11 cellular contexts compared by ENCODE assay signal in the genomic region with DNA sequence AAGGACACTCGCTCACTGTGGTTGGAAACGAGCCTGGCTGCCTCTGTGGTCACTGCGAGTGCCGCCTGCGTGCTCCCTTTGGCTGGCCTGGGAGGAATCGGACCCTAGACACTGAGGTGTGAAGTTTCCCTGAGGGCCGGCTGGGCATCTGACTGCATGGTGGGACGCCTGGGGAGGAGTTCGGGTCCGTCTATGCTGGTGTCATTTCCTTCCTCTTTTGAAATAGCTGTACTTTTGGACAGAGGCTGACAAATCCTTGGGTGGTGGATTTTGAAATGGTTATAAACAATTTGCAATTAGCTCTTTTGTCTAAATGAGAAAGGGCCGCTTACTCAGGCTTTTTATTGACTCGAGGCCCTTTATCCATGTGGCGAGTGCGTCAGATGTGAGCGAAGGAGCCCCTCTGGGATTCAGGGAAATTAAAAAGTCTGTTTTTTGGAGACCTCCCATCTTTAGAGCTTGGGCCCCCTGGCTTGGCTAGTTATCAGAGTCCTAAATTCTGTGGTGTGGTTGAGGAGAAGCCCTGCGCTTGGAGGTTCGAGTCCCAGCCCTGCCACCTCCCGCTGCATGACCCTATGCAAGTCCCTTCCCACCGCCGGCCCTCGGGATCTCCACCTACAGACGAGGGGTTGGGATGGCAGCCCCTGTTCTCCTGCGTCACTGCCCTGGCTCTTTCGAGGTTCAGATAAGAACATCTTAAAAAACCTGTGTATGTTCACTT.
DNase-seq lines count a peak whose midpoint lies in the region; ATAC-seq and TF ChIP-seq lines count a peak whose summit lies in the region.
"Had no signal": no experiment of that assay in that cellular context is flagged by ENCODE, and none has a peak within 500 bp of the region (broad histone marks: within the 10 kb centered on the region; RNA-seq: fewer than 3 reads in every experiment).

No MANE protein-coding gene starts in this region.

- H3K4me1 Mint-ChIP-seq in activated naive CD8-positive, alpha-beta T cell (ENCODE audit: low read depth): peaks cover 12% of the 10 kb centered on the region
- peaks cover 26% of the 10 kb centered on the region for H3K4me1 Mint-ChIP-seq in activated naive CD8-positive, alpha-beta T cell treated with anti-CD3 and anti-CD28 coated beads, Interleukin-2, amount 50 U/mL, for 24 hours
- peaks cover 37% of the 10 kb centered on the region for H3K4me1 Mint-ChIP-seq in memory B cell
- H3K4me1 Mint-ChIP-seq: activated naive CD4-positive, alpha-beta T cell treated with anti-CD3 and anti-CD28 coated beads, Interleukin-2, amount 10 ng/mL, durations not matched to agents 7 days and 5 days had no signal

- intact Hi-C loops in vagina (cut with DNase I): no loop called here

- no peak for TF ChIP-seq CTCF in vagina (IDR thresholded peaks at IDR 0.05)

- H3K4me1 ChIP-seq in duodenal mucosa (ENCODE audit: control insufficient read depth in 1 of 2, insufficient read depth in 2 of 2, low read length in 2 of 2) (peaks cover 9 to 16% of the 10 kb centered on the region in 2 donors), vagina (peaks cover 47% of the 10 kb centered on the region)

- no peak for DNase-seq in activated naive CD8-positive, alpha-beta T cell treated with anti-CD3 and anti-CD28 coated beads, Interleukin-2, amount 50 U/mL, for 24 hours
- DNase-seq in memory B cell (ENCODE audit: low spot score in 2 of 2) (peak; percentile 22 to 39), vagina (ENCODE audit: extremely low spot score in 2 of 2) (no peak), cerebellar nuclear complex (lab: John Stamatoyannopoulos, UW) (no peak), GM03348 (ENCODE audit: low spot score) (no peak), HEK293T (ENCODE audit: extremely low spot score) (no peak)
- DNase-seq: activated naive CD4-positive, alpha-beta T cell treated with anti-CD3 and anti-CD28 coated beads, Interleukin-2, amount 10 ng/mL, durations not matched to agents 7 days and 5 days; stimulated activated CD4-positive, alpha-beta T cell treated with anti-CD3 and anti-CD28 coated beads, Interleukin-4, amount 100 ng/mL, for 24 hours had no signal

- TF ChIP-seq POLR2A in vagina (IDR thresholded peaks at IDR 0.05): no peak

- no peak overlapping the region for H3K4me3 Mint-ChIP-seq in activated naive CD8-positive, alpha-beta T cell
- no peak overlapping the region for H3K4me3 Mint-ChIP-seq in activated naive CD8-positive, alpha-beta T cell treated with anti-CD3 and anti-CD28 coated beads, Interleukin-2, amount 50 U/mL, for 24 hours
- peak overlapping the region; percentile 59 for H3K4me3 Mint-ChIP-seq in memory B cell
- H3K4me3 Mint-ChIP-seq: activated naive CD4-positive, alpha-beta T cell treated with anti-CD3 and anti-CD28 coated beads, Interleukin-2, amount 10 ng/mL, durations not matched to agents 7 days and 5 days had no signal

- POLR2A ChIA-PET in HEK293T (lab: Yijun Ruan, JAX): no interaction called here

- no peaks in the 10 kb centered on the region for H3K27me3 Mint-ChIP-seq in activated naive CD8-positive, alpha-beta T cell
- H3K27me3 Mint-ChIP-seq in activated naive CD8-positive, alpha-beta T cell treated with anti-CD3 and anti-CD28 coated beads, Interleukin-2, amount 50 U/mL, for 24 hours: peaks cover 1% of the 10 kb centered on the region
- no peaks in the 10 kb centered on the region for H3K27me3 Mint-ChIP-seq in memory B cell
- H3K27me3 Mint-ChIP-seq: activated naive CD4-positive, alpha-beta T cell treated with anti-CD3 and anti-CD28 coated beads, Interleukin-2, amount 10 ng/mL, durations not matched to agents 7 days and 5 days had no signal

- CTCF ChIA-PET in HEK293T (lab: Yijun Ruan, JAX): no interaction called here

- H3K36me3 ChIP-seq in duodenal mucosa (ENCODE audit: control insufficient read depth in 1 of 2, insufficient read depth in 2 of 2, low read length in 2 of 2) (peaks cover 0 to 5% of the 10 kb centered on the region in 2 donors), vagina (no peaks in the 10 kb centered on the region)

- no peaks in the 10 kb centered on the region for H3K9me3 ChIP-seq in duodenal mucosa (ENCODE audit: control insufficient read depth in 1 of 2, low read length in 2 of 2)
- no peaks in the 10 kb centered on the region for H3K9me3 ChIP-seq in vagina

- H3K27ac ChIP-seq in duodenal mucosa (ENCODE audit: low read depth, low read length): peak overlapping the region; percentile 55
- H3K27ac ChIP-seq in vagina: peak overlapping the region; percentile 46

- peaks cover 2% of the 10 kb centered on the region for H3K36me3 Mint-ChIP-seq in activated naive CD8-positive, alpha-beta T cell
- H3K36me3 Mint-ChIP-seq in activated naive CD8-positive, alpha-beta T cell treated with anti-CD3 and anti-CD28 coated beads, Interleukin-2, amount 50 U/mL, for 24 hours (ENCODE audit: low read depth): peaks cover 2% of the 10 kb centered on the region
- peaks cover 14% of the 10 kb centered on the region for H3K36me3 Mint-ChIP-seq in memory B cell

- H3K9ac ChIP-seq in duodenal mucosa (ENCODE audit: low read depth in 1 of 2, low read length in 2 of 2): no peak overlapping the region

- H3K27me3 ChIP-seq in duodenal mucosa (ENCODE audit: control insufficient read depth in 1 of 2, insufficient read depth in 2 of 2, low read length in 2 of 2): no peaks in the 10 kb centered on the region
- H3K27me3 ChIP-seq in vagina: no peaks in the 10 kb centered on the region

- peak overlapping the region; percentile 34 for H3K27ac Mint-ChIP-seq in activated naive CD8-positive, alpha-beta T cell
- no peak overlapping the region for H3K27ac Mint-ChIP-seq in activated naive CD8-positive, alpha-beta T cell treated with anti-CD3 and anti-CD28 coated beads, Interleukin-2, amount 50 U/mL, for 24 hours
- peak overlapping the region; percentile 89 for H3K27ac Mint-ChIP-seq in memory B cell

- no peaks in the 10 kb centered on the region for H3K9me3 Mint-ChIP-seq in activated naive CD8-positive, alpha-beta T cell (ENCODE audit: low read depth)
- H3K9me3 Mint-ChIP-seq in activated naive CD8-positive, alpha-beta T cell treated with anti-CD3 and anti-CD28 coated beads, Interleukin-2, amount 50 U/mL, for 24 hours: no peaks in the 10 kb centered on the region
- no peaks in the 10 kb centered on the region for H3K9me3 Mint-ChIP-seq in memory B cell
- H3K9me3 Mint-ChIP-seq: activated naive CD4-positive, alpha-beta T cell treated with anti-CD3 and anti-CD28 coated beads, Interleukin-2, amount 10 ng/mL, durations not matched to agents 7 days and 5 days had no signal

- ATAC-seq in activated naive CD8-positive, alpha-beta T cell treated with anti-CD3 and anti-CD28 coated beads, Interleukin-2, amount 50 U/mL, for 24 hours: no peak
- peak; percentile 88 for ATAC-seq in memory B cell (ENCODE audit: low read depth)
- ATAC-seq: Panc1 had no signal

- H3K4me3 ChIP-seq in duodenal mucosa (ENCODE audit: low read depth in 1 of 2, low read length in 2 of 2): no peak overlapping the region
- H3K4me3 ChIP-seq in vagina: no peak overlapping the region

TF ChIP-seq in HEK293T, 16 proteins besides CTCF, POLR2A, EP300 and RAD21:
- TF ChIP-seq ARNT (IDR thresholded peaks at IDR 0.05) (no peak), NFRKB (IDR thresholded peaks at IDR 0.05) (no peak), ELF4 (IDR thresholded peaks at IDR 0.05) (no peak), SUZ12 (IDR thresholded peaks at IDR 0.05) (no peak), FOXA1 (IDR thresholded peaks at IDR 0.05) (no peak), TARDBP (IDR thresholded peaks at IDR 0.05) (no peak), ZNF384 (IDR thresholded peaks at IDR 0.05) (no peak), SP1 (IDR thresholded peaks at IDR 0.05) (no peak), CTBP1 (IDR thresholded peaks at IDR 0.05; ENCODE audit: borderline replicate concordance) (no peak), BHLHE40 (IDR thresholded peaks at IDR 0.05; ENCODE audit: borderline replicate concordance) (no peak)
- TF ChIP-seq, protein P1, sequence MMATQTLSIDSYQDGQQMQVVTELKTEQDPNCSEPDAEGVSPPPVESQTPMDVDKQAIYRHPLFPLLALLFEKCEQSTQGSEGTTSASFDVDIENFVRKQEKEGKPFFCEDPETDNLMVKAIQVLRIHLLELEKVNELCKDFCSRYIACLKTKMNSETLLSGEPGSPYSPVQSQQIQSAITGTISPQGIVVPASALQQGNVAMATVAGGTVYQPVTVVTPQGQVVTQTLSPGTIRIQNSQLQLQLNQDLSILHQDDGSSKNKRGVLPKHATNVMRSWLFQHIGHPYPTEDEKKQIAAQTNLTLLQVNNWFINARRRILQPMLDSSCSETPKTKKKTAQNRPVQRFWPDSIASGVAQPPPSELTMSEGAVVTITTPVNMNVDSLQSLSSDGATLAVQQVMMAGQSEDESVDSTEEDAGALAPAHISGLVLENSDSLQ (IDR thresholded peaks at IDR 0.05): no peak

Comparison
In these comparisons a context has a peak if more than half of its experiments do, and no peak if none do; other contexts are left out.
1. DNase-seq: peak in memory B cell (2 of 2); none in activated naive CD8-positive, alpha-beta T cell treated with anti-CD3 and anti-CD28 coated beads, Interleukin-2, amount 50 U/mL, for 24 hours (single experiment), vagina (0 of 2), cerebellar nuclear complex (0 of 2), GM03348 (single experiment) and HEK293T (single experiment).